Comparison of ENCODE assay signal across 27 cellular contexts in the genomic region with DNA sequence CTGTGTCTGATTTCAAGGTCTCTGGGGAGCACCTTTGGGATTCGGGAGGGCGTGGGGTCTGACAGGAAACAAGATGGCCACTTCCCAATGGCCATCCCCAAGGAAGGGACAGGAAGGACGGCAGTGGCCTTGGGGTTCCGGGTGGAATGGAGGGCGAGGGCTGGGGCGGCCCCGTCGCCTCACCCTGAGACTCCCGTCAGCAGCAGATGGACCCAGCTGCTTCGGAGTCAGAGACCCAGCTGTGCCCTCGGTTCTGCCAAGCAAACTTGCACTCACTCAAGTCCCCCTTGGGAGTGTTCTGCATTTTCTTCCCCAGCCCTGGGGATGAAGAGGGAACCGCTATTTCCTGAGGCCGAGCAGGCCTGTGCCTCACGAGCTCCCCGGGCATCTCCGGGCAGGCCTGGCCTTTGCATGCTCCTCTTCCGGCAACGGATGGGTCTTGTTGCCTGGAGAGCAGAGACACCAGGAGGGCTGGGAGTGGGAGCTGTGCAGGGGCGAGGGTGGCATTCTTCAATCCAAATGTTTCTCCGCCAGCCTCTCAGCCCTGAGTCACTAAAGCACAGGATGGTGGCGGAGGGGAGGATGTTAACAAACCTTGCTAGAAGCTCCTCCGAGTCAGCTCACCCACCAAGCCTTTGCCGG. TPM values are rescaled to one million over a fixed set of nuclear protein-coding genes. Genes with fewer than 3 reads are reported as not detected.
DNase-seq lines count a peak whose midpoint lies in the region; ATAC-seq and TF ChIP-seq lines count a peak whose summit lies in the region.
"Had no signal": no experiment of that assay in that cellular context is flagged by ENCODE, and none has a peak within 500 bp of the region (broad histone marks: within the 10 kb centered on the region; RNA-seq: fewer than 3 reads in every experiment).

No MANE protein-coding gene starts in this region.

- H3K27ac Mint-ChIP-seq in natural killer cell treated with Interleukin-12 subunit alpha and Interleukin-12 subunit beta and Interleukin-15 and Interleukin-18, amount 100 ng/mL, for 72 hours = no peak overlapping the region
- no peak overlapping the region for H3K27ac Mint-ChIP-seq in natural killer cell
- H3K27ac Mint-ChIP-seq: CD4-positive, alpha-beta T cell had no signal

- H3K9me2 ChIP-seq in PC-9 (ENCODE audit: insufficient read depth) = no peaks in the 10 kb centered on the region

- TF ChIP-seq CTCF in natural killer cell (IDR thresholded peaks at IDR 0.05) (no peak), RWPE2 (IDR thresholded peaks at IDR 0.05; ENCODE audit: poor library complexity, severe bottlenecking) (no peak), PC-9 (conservative IDR thresholded peaks at IDR 0.05) (no peak)

- H3K36me3 Mint-ChIP-seq in natural killer cell treated with Interleukin-12 subunit alpha and Interleukin-12 subunit beta and Interleukin-15 and Interleukin-18, amount 100 ng/mL, for 72 hours = no peaks in the 10 kb centered on the region
- no peaks in the 10 kb centered on the region for H3K36me3 Mint-ChIP-seq in natural killer cell

- no peak overlapping the region for H3K4me3 Mint-ChIP-seq in natural killer cell treated with Interleukin-12 subunit alpha and Interleukin-12 subunit beta and Interleukin-15 and Interleukin-18, amount 100 ng/mL, for 72 hours
- H3K4me3 Mint-ChIP-seq in natural killer cell = no peak overlapping the region
- H3K4me3 Mint-ChIP-seq: CD4-positive, alpha-beta T cell had no signal

- no TSS peak for BruUV-seq in PC-9 (replicated peaks; lab: Mats Ljungman, UMichigan)

- H4K20me1 ChIP-seq in PC-9 (ENCODE audit: insufficient read depth) = no peaks in the 10 kb centered on the region

- H3K79me2 ChIP-seq in PC-9 (ENCODE audit: low read depth) = no peaks in the 10 kb centered on the region

- H3F3A ChIP-seq in PC-9 (ENCODE audit: insufficient read depth, low read depth) = no peaks in the 10 kb centered on the region

- no peaks in the 10 kb centered on the region for H3K4me1 ChIP-seq in RWPE2 (ENCODE audit: insufficient read depth, poor library complexity, severe bottlenecking)
- H3K4me1 ChIP-seq in PC-9 (replicated peaks; ENCODE audit: insufficient read depth) = no peaks in the 10 kb centered on the region

- intact Hi-C loops in natural killer cell (cut with micrococcal nuclease) (no loop called here), PC-9 (cut with micrococcal nuclease; ENCODE audit: unreplicated experiment) (no loop called here)

- no peaks in the 10 kb centered on the region for H3K9me3 Mint-ChIP-seq in natural killer cell treated with Interleukin-12 subunit alpha and Interleukin-12 subunit beta and Interleukin-15 and Interleukin-18, amount 100 ng/mL, for 72 hours
- no peaks in the 10 kb centered on the region for H3K9me3 Mint-ChIP-seq in natural killer cell
- H3K9me3 Mint-ChIP-seq: CD4-positive, alpha-beta T cell had no signal

- H3K4me1 Mint-ChIP-seq in natural killer cell treated with Interleukin-12 subunit alpha and Interleukin-12 subunit beta and Interleukin-15 and Interleukin-18, amount 100 ng/mL, for 72 hours (ENCODE audit: low read depth in 2 of 2) = no peaks in the 10 kb centered on the region
- no peaks in the 10 kb centered on the region for H3K4me1 Mint-ChIP-seq in natural killer cell

- DNase-seq in natural killer cell treated with Interleukin-12 subunit alpha and Interleukin-12 subunit beta and Interleukin-15 and Interleukin-18, amount 100 ng/mL, for 72 hours (ENCODE audit: low spot score) = peak; percentile 55
- DNase-seq in natural killer cell = no peak
- DNase-seq in RWPE2 (ENCODE audit: low spot score) = peak; percentile 21
- peak; percentile 77 for DNase-seq in mesenteric fat pad (ENCODE audit: low spot score)
- DNase-seq in stimulated activated CD4-positive, alpha-beta T cell treated with anti-CD3 and anti-CD28 coated beads, Interleukin-12 subunit alpha, Interleukin-12 subunit beta, amount 100 ng/mL, for 4 hours = no peak
- DNase-seq in PC-9 = no peak
- DNase-seq in NCI-H774 (lab: John Stamatoyannopoulos, UW) = no peak
- DNase-seq: BE2C; CD4-positive, alpha-beta T cell; COR-L47; DMS153; GOT3; MM.1S; NCI-H1092; NCI-H1436; NCI-H187 treated with DMSO at 0.1 percent for 48 hours; NCI-H2171; NCI-H345; SHP77 had no signal

- no peak overlapping the region for H2AFZ ChIP-seq in PC-9

- no peak overlapping the region for H3K27ac ChIP-seq in RWPE2 (ENCODE audit: poor library complexity, severe bottlenecking)
- no peak overlapping the region for H3K27ac ChIP-seq in PC-9
- H3K27ac ChIP-seq: A549, HL-60 had no signal

- H3K27me3 Mint-ChIP-seq in natural killer cell treated with Interleukin-12 subunit alpha and Interleukin-12 subunit beta and Interleukin-15 and Interleukin-18, amount 100 ng/mL, for 72 hours = peaks cover 0 to 9% of the 10 kb centered on the region in 2 donors
- peaks cover 0 to 14% of the 10 kb centered on the region in 2 donors for H3K27me3 Mint-ChIP-seq in natural killer cell (ENCODE audit: low read depth in 2 of 2)

- H3K27me3 ChIP-seq in RWPE2 (ENCODE audit: insufficient read depth, poor library complexity, severe bottlenecking) (peaks cover 18% of the 10 kb centered on the region), PC-9 (ENCODE audit: insufficient read depth, low read depth) (peaks cover 37% of the 10 kb centered on the region)

- CTCF ChIA-PET in PC-9 (lab: Charles Lee) = interaction anchor here (0.6 kb wide), 2 partner anchors 27 to 114 kb away, joined by 3 to 8 read pairs; no protein-coding TSS in a partner anchor

- ATAC-seq in natural killer cell treated with Interleukin-12 subunit alpha and Interleukin-12 subunit beta and Interleukin-15 and Interleukin-18, amount 100 ng/mL, for 72 hours = no peak
- ATAC-seq in natural killer cell = no peak
- no peak for ATAC-seq in RWPE2 (ENCODE audit: low read depth)
- ATAC-seq: A549, HCT116, HepG2, K562 had no signal

- H3K4me2 ChIP-seq in PC-9 = no peak overlapping the region
- H3K4me2 ChIP-seq: A549 had no signal

- POLR2A ChIA-PET in PC-9 (lab: Charles Lee; ENCODE audit: unreplicated experiment) = no interaction called here

- H3K9me3 ChIP-seq in RWPE2 (ENCODE audit: severe bottlenecking) (no peaks in the 10 kb centered on the region), PC-9 (ENCODE audit: insufficient read depth, low read depth) (no peaks in the 10 kb centered on the region)
- H3K9me3 ChIP-seq: A549, BE2C had no signal

- H3K36me3 ChIP-seq in RWPE2 (ENCODE audit: low read depth) = no peaks in the 10 kb centered on the region
- H3K36me3 ChIP-seq in PC-9 (ENCODE audit: low read depth) = no peaks in the 10 kb centered on the region
- H3K36me3 ChIP-seq: BE2C had no signal

- H3K4me3 ChIP-seq in RWPE2 (ENCODE audit: severe bottlenecking) (no peak overlapping the region), PC-9 (no peak overlapping the region)
- H3K4me3 ChIP-seq: A549, K562 had no signal

RNA-seq across cellular contexts. Expression of gene DUSP9, which starts 6.8 kb away (rescaled TPM):
- not detected for total RNA-seq in natural killer cell treated with Interleukin-12 subunit alpha and Interleukin-12 subunit beta and Interleukin-15 and Interleukin-18, amount 100 ng/mL, for 72 hours
- not detected for total RNA-seq in natural killer cell
- total RNA-seq in mesenteric fat pad = 0.39 TPM
- 1.3 and 1.8 TPM in 2 replicates for total RNA-seq in PC-9 (2021)
- total RNA-seq: CD4-positive, alpha-beta T cell; HT-29; RPMI7951 had no signal

RNA-seq across cellular contexts. Expression of gene PNCK, which starts 33.4 kb away (rescaled TPM):
- not detected for total RNA-seq in natural killer cell treated with Interleukin-12 subunit alpha and Interleukin-12 subunit beta and Interleukin-15 and Interleukin-18, amount 100 ng/mL, for 72 hours
- 1 to 10 TPM in 1 of 3 donors, under 1 TPM in 2; 0.66 to 1.1 (median 0.97) TPM for total RNA-seq in natural killer cell
- total RNA-seq in mesenteric fat pad = 1.4 TPM
- total RNA-seq in PC-9 (2021) = 1.0 and 4.4 TPM in 2 replicates
- total RNA-seq: G401, HepG2, RPMI7951 had no signal

RNA-seq across cellular contexts. Expression of gene CCNQ, which starts 41.2 kb away (rescaled TPM):
- total RNA-seq in natural killer cell treated with Interleukin-12 subunit alpha and Interleukin-12 subunit beta and Interleukin-15 and Interleukin-18, amount 100 ng/mL, for 72 hours = 10 to 100 TPM; 16.4 to 30.7 TPM
- total RNA-seq in natural killer cell (10 to 100 TPM in 2 of 3 donors, 1 to 10 TPM in 1; 9.0 to 17.2 (median 12.5) TPM), mesenteric fat pad (16.3 TPM), PC-9 (2021) (33.9 and 35.9 TPM in 2 replicates)

RNA-seq across cellular contexts. Expression of gene SLC6A8, which starts 47.6 kb away (rescaled TPM):
- 1 to 10 TPM; 2.3 to 4.1 TPM for total RNA-seq in natural killer cell treated with Interleukin-12 subunit alpha and Interleukin-12 subunit beta and Interleukin-15 and Interleukin-18, amount 100 ng/mL, for 72 hours
- total RNA-seq in natural killer cell = 1 to 10 TPM in 2 of 3 donors, under 1 TPM in 1; 0.77 to 2.5 (median 1.4) TPM
- total RNA-seq in mesenteric fat pad = 45.9 TPM
- 37.6 and 40.5 TPM in 2 replicates for total RNA-seq in PC-9 (2021)

Comparison
In these comparisons a context has a peak if more than half of its experiments do, and no peak if none do; other contexts are left out.
1. DNase-seq: peak in natural killer cell treated with Interleukin-12 subunit alpha and Interleukin-12 subunit beta and Interleukin-15 and Interleukin-18, amount 100 ng/mL, for 72 hours (single experiment), RWPE2 (single experiment) and mesenteric fat pad (single experiment); none in natural killer cell (single experiment), stimulated activated CD4-positive, alpha-beta T cell treated with anti-CD3 and anti-CD28 coated beads, Interleukin-12 subunit alpha, Interleukin-12 subunit beta, amount 100 ng/mL, for 4 hours (single experiment), PC-9 (0 of 2) and NCI-H774 (single experiment).